In genomic region chr6:136989591-136990578, GRCh38 we compare ENCODE assay signal across 1 cellular context.
TF ChIP-seq lines count a peak whose summit lies in the region.

No MANE protein-coding gene starts in this region.

TF ChIP-seq in HepG2, 621 proteins besides CTCF, POLR2A, EP300 and RAD21 (continued from another document):
- no peak for TF ChIP-seq UBTF (CRISPR knock-in tag; IDR thresholded peaks at IDR 0.05)
- TF ChIP-seq, protein P1, sequence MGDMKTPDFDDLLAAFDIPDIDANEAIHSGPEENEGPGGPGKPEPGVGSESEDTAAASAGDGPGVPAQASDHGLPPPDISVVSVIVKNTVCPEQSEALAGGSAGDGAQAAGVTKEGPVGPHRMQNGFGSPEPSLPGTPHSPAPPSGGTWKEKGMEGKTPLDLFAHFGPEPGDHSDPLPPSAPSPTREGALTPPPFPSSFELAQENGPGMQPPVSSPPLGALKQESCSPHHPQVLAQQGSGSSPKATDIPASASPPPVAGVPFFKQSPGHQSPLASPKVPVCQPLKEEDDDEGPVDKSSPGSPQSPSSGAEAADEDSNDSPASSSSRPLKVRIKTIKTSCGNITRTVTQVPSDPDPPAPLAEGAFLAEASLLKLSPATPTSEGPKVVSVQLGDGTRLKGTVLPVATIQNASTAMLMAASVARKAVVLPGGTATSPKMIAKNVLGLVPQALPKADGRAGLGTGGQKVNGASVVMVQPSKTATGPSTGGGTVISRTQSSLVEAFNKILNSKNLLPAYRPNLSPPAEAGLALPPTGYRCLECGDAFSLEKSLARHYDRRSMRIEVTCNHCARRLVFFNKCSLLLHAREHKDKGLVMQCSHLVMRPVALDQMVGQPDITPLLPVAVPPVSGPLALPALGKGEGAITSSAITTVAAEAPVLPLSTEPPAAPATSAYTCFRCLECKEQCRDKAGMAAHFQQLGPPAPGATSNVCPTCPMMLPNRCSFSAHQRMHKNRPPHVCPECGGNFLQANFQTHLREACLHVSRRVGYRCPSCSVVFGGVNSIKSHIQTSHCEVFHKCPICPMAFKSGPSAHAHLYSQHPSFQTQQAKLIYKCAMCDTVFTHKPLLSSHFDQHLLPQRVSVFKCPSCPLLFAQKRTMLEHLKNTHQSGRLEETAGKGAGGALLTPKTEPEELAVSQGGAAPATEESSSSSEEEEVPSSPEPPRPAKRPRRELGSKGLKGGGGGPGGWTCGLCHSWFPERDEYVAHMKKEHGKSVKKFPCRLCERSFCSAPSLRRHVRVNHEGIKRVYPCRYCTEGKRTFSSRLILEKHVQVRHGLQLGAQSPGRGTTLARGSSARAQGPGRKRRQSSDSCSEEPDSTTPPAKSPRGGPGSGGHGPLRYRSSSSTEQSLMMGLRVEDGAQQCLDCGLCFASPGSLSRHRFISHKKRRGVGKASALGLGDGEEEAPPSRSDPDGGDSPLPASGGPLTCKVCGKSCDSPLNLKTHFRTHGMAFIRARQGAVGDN (CRISPR knock-in tag; IDR thresholded peaks at IDR 0.05): peak; percentile 17; the same call in 1 of the 2 replicates
- TF ChIP-seq EZH2 (conservative IDR thresholded peaks at IDR 0.05; ENCODE audit: low read depth, low read length): peak; percentile 58; the same call in 1 of the 2 replicates
- no peak for TF ChIP-seq MZF1 (CRISPR knock-in tag; IDR thresholded peaks at IDR 0.05; ENCODE audit: borderline replicate concordance)
- TF ChIP-seq PHF5A (CRISPR knock-in tag; IDR thresholded peaks at IDR 0.05; ENCODE audit: low read depth, unreplicated experiment): no peak
- no peak for TF ChIP-seq SMC3 (IDR thresholded peaks at IDR 0.05; ENCODE audit: low read length)
- TF ChIP-seq, protein P2, sequence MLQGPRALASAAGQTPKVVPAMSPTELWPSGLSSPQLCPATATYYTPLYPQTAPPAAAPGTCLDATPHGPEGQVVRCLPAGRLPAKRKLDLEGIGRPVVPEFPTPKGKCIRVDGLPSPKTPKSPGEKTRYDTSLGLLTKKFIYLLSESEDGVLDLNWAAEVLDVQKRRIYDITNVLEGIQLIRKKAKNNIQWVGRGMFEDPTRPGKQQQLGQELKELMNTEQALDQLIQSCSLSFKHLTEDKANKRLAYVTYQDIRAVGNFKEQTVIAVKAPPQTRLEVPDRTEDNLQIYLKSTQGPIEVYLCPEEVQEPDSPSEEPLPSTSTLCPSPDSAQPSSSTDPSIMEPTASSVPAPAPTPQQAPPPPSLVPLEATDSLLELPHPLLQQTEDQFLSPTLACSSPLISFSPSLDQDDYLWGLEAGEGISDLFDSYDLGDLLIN (CRISPR knock-in tag; IDR thresholded peaks at IDR 0.05; ENCODE audit: borderline replicate concordance): no peak
- TF ChIP-seq ZKSCAN1 (IDR thresholded peaks at IDR 0.05; ENCODE audit: low read length): no peak
- no peak for TF ChIP-seq YEATS2 (CRISPR knock-in tag; IDR thresholded peaks at IDR 0.05; ENCODE audit: borderline replicate concordance)
- TF ChIP-seq SOX6 (IDR thresholded peaks at IDR 0.05): no peak
- TF ChIP-seq SOX6 (CRISPR knock-in tag; IDR thresholded peaks at IDR 0.05): no peak
- no peak for TF ChIP-seq NR2F2 (IDR thresholded peaks at IDR 0.05; ENCODE audit: borderline replicate concordance, low read depth)
- 0 out of 2 replicates have a peak, but pooled peaks have one; percentile 31 for TF ChIP-seq NFATC3 (CRISPR knock-in tag; IDR thresholded peaks at IDR 0.05)
- TF ChIP-seq ZNF557 (CRISPR knock-in tag; IDR thresholded peaks at IDR 0.05): no peak
